ENCODE assay signal across 8 cellular contexts in genomic region chr2:96359310-96359709, GRCh38. TPM values are rescaled to one million over a fixed set of nuclear protein-coding genes. Genes with fewer than 3 reads are reported as not detected.
DNase-seq lines count a peak whose midpoint lies in the region; FAIRE-seq and TF ChIP-seq lines count a peak whose summit lies in the region.

No MANE protein-coding gene starts in this region.

- no peak overlapping the region for H2AFZ ChIP-seq in KMS-11 (ENCODE audit: low read depth)

- H3K4me3 ChIP-seq in KMS-11 (IDR thresholded peaks at IDR 0.05; ENCODE audit: insufficient read depth, low read depth, low read length): no peak overlapping the region

- TF ChIP-seq CTCF in KMS-11 (conservative IDR thresholded peaks at IDR 0.05; ENCODE audit: low read depth, low read length): peak; percentile 35; the same call in 1 of the 2 replicates

- H3K9ac ChIP-seq in KMS-11: no peak overlapping the region

- no peaks in the 10 kb centered on the region for H3K27me3 Mint-ChIP-seq in activated T-cell treated with anti-CD3 and anti-CD28 coated beads, Interleukin-2, amount 50 U/mL, for 24 hours
- peaks cover 0 to 5% (median 0%) of the 10 kb centered on the region in 3 donors for H3K27me3 Mint-ChIP-seq in immature natural killer cell (ENCODE audit: low read depth in 3 of 3)

- H4K20me1 ChIP-seq in KMS-11 (ENCODE audit: insufficient read depth): no peaks in the 10 kb centered on the region

- H3K79me2 ChIP-seq in KMS-11 (ENCODE audit: insufficient read depth, low read depth): no peaks in the 10 kb centered on the region

- no peaks in the 10 kb centered on the region for H3K27me3 ChIP-seq in KMS-11 (ENCODE audit: insufficient read depth, low read depth)

- H3K9me3 Mint-ChIP-seq in activated T-cell treated with anti-CD3 and anti-CD28 coated beads, Interleukin-2, amount 50 U/mL, for 24 hours: no peaks in the 10 kb centered on the region
- H3K9me3 Mint-ChIP-seq in immature natural killer cell: no peaks in the 10 kb centered on the region

- peaks cover 6% of the 10 kb centered on the region; the same call in 1 of the 2 replicates for H3K36me3 ChIP-seq in KMS-11 (ENCODE audit: insufficient read depth)

- peaks cover 14% of the 10 kb centered on the region for H3K4me1 Mint-ChIP-seq in activated T-cell treated with anti-CD3 and anti-CD28 coated beads, Interleukin-2, amount 50 U/mL, for 24 hours (ENCODE audit: low read depth)
- H3K4me1 Mint-ChIP-seq in immature natural killer cell: no peaks in the 10 kb centered on the region

- H3K27ac Mint-ChIP-seq in activated T-cell treated with anti-CD3 and anti-CD28 coated beads, Interleukin-2, amount 50 U/mL, for 24 hours: peak overlapping the region; percentile 51
- no peak overlapping the region for H3K27ac Mint-ChIP-seq in immature natural killer cell

- no peak overlapping the region for H3K27ac ChIP-seq in KMS-11

- H3K4me2 ChIP-seq in KMS-11: no peak overlapping the region

- peaks cover 90% of the 10 kb centered on the region for H3K36me3 Mint-ChIP-seq in activated T-cell treated with anti-CD3 and anti-CD28 coated beads, Interleukin-2, amount 50 U/mL, for 24 hours (ENCODE audit: low read depth)
- peaks cover 0 to 3% (median 0%) of the 10 kb centered on the region in 3 donors for H3K36me3 Mint-ChIP-seq in immature natural killer cell

- DNase-seq in C1 segment of cervical spinal cord (lab: John Stamatoyannopoulos, UW): peak in 12 of 14 donors; percentile 18 to 74 (median 59)
- peak; percentile 49 for DNase-seq in activated T-cell treated with anti-CD3 and anti-CD28 coated beads, Interleukin-2, amount 50 U/mL, for 24 hours
- DNase-seq in immature natural killer cell: peak; percentile 18 to 38 (median 19)
- DNase-seq in CD1c-positive myeloid dendritic cell (ENCODE audit: extremely low spot score): no peak
- no peak for DNase-seq in NCI-H226
- no peak for DNase-seq in GM12892 (ENCODE audit: insufficient read length)
- no peak for DNase-seq in DMS153 treated with DMSO at 0.1 percent for 48 hours (lab: John Stamatoyannopoulos, UW; ENCODE audit: unreplicated experiment)

- H3K4me1 ChIP-seq in KMS-11 (ENCODE audit: low read depth, poor library complexity, severe bottlenecking): no peaks in the 10 kb centered on the region

- FAIRE-seq in GM12892 (lab: Jason Lieb, UNC): no peak

- TF ChIP-seq POLR2A in GM12892 (IDR thresholded peaks at IDR 0.05; ENCODE audit: low read depth, low read length): no peak

- no peak overlapping the region for H3K4me3 Mint-ChIP-seq in activated T-cell treated with anti-CD3 and anti-CD28 coated beads, Interleukin-2, amount 50 U/mL, for 24 hours
- no peak overlapping the region for H3K4me3 Mint-ChIP-seq in immature natural killer cell

RNA-seq across cellular contexts. Expression of gene NCAPH, which starts 23.7 kb away (rescaled TPM):
- polyA plus RNA-seq in immature natural killer cell: 1 to 10 TPM in 2 of 3 donors, not detected in 1; 1.6 to 2.0 TPM
- 29.0 TPM for polyA plus RNA-seq in GM12892 (2012; ENCODE audit: missing spikeins)

RNA-seq across cellular contexts. Expression of gene ITPRIPL1, which starts 34.2 kb away (rescaled TPM):
- polyA plus RNA-seq in immature natural killer cell: 10 to 100 TPM; 17.2 to 39.1 (median 33.0) TPM
- 11.7 TPM for polyA plus RNA-seq in GM12892 (2012; ENCODE audit: missing spikeins)

RNA-seq across cellular contexts. Expression of gene SNRNP200, which starts 54.0 kb away (rescaled TPM):
- polyA plus RNA-seq in immature natural killer cell: 100 to 1,000 TPM in 1 of 3 donors, 10 to 100 TPM in 2; 42.3 to 105 (median 46.6) TPM
- polyA plus RNA-seq in GM12892 (2012; ENCODE audit: missing spikeins): 79.0 TPM

Comparison
In these comparisons a context has a peak if more than half of its experiments do, and no peak if none do; other contexts are left out.
1. DNase-seq: peak in C1 segment of cervical spinal cord (12 of 14), activated T-cell treated with anti-CD3 and anti-CD28 coated beads, Interleukin-2, amount 50 U/mL, for 24 hours (single experiment) and immature natural killer cell (3 of 3); none in CD1c-positive myeloid dendritic cell (single experiment), NCI-H226 (single experiment), GM12892 (single experiment) and DMS153 treated with DMSO at 0.1 percent for 48 hours (single experiment).